9 cellular contexts compared by ENCODE assay signal in the genomic region with DNA sequence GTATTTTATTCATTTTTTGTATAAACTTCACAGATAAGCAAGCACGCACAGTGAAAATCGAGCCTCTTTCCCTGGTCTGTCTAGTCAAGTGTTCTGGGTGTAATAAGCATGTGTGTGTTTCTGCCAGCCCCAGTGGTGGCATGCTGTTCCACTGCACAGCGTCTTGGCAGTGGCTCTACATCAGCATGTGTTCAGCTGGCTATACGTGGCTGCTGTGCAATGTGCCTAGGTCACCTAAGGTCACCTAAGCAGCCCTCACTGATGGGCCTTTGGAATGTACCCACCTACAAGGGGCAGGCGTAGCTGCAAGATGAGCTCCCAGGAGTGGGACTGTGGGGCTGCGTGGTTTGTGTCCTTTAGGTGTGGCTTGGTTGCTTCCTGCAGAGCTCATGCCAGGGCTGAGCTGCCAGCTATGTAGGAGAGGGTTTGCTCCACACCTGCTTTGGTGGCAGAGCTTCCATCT. TPM values are rescaled to one million over a fixed set of nuclear protein-coding genes. Genes with fewer than 3 reads are reported as not detected.
DNase-seq lines count a peak whose midpoint lies in the region; ATAC-seq and TF ChIP-seq lines count a peak whose summit lies in the region.
"Had no signal": no experiment of that assay in that cellular context is flagged by ENCODE, and none has a peak within 500 bp of the region (broad histone marks: within the 10 kb centered on the region; RNA-seq: fewer than 3 reads in every experiment).

No MANE protein-coding gene starts in this region.

- no peak for TF ChIP-seq POLR2A in prostate gland (IDR thresholded peaks at IDR 0.05)

- H3K4me2 ChIP-seq in PC-3 (ENCODE audit: low read length): peak overlapping the region; percentile 91

- POLR2A ChIA-PET in PC-3 (lab: Charles Lee; ENCODE audit: unreplicated experiment): interaction anchor here (0.6 kb wide), 2 partner anchors 19 to 25 kb away, joined by 3 to 6 read pairs; no protein-coding TSS in a partner anchor

- no peaks in the 10 kb centered on the region for H3F3A ChIP-seq in PC-3 (ENCODE audit: low read length, unreplicated experiment)

- no peak overlapping the region for H2AFZ ChIP-seq in PC-3 (ENCODE audit: low read length)

- WGBS in heart right ventricle, 2 donors: 38 to 56% methylated on average over 6 of the region's 6 CpGs
- 22% methylated on average over 6 of the region's 6 CpGs for WGBS in prostate gland

- H3K9me3 ChIP-seq in PC-3 (ENCODE audit: low read length): no peaks in the 10 kb centered on the region
- no peaks in the 10 kb centered on the region for H3K9me3 ChIP-seq in heart right ventricle
- no peaks in the 10 kb centered on the region for H3K9me3 ChIP-seq in prostate gland

- peak; percentile 6; the same call in 1 of the 2 replicates for ATAC-seq in PC-3
- ATAC-seq in heart right ventricle: peak; percentile 16 to 82 (median 57)

- peaks cover 99% of the 10 kb centered on the region for H3K79me2 ChIP-seq in PC-3 (ENCODE audit: low read length)

- TF ChIP-seq CTCF in PC-3 (conservative IDR thresholded peaks at IDR 0.05; ENCODE audit: low read depth, low read length): no peak
- TF ChIP-seq CTCF in heart right ventricle (IDR thresholded peaks at IDR 0.05): no peak
- peak in 1 of 4 experiments; percentile 6 for TF ChIP-seq CTCF in prostate gland (IDR thresholded peaks at IDR 0.05)

- no peak overlapping the region for H3K27ac ChIP-seq in PC-3 (ENCODE audit: low read length)
- H3K27ac ChIP-seq in heart right ventricle: peak overlapping the region in 9 of 10 donors; percentile 27 to 93 (median 61)
- peak overlapping the region; percentile 49 to 58 for H3K27ac ChIP-seq in prostate gland

- no peaks in the 10 kb centered on the region for H3K27me3 ChIP-seq in PC-3 (ENCODE audit: low read length)
- H3K27me3 ChIP-seq in heart right ventricle: no peaks in the 10 kb centered on the region
- no peaks in the 10 kb centered on the region for H3K27me3 ChIP-seq in prostate gland (replicated peaks; ENCODE audit: insufficient read depth)

- H3K36me3 ChIP-seq in PC-3 (ENCODE audit: low read depth, low read length): peaks cover 8% of the 10 kb centered on the region; the same call in 1 of the 2 replicates
- H3K36me3 ChIP-seq in heart right ventricle: peaks cover 0 to 41% (median 0%) of the 10 kb centered on the region in 9 donors
- no peaks in the 10 kb centered on the region for H3K36me3 ChIP-seq in prostate gland

- H3K9me2 ChIP-seq in PC-3 (replicated peaks; ENCODE audit: low read length): no peaks in the 10 kb centered on the region

- no peak overlapping the region for H3K4me3 ChIP-seq in PC-3 (ENCODE audit: low read length)
- no peak overlapping the region for H3K4me3 ChIP-seq in heart right ventricle
- no peak overlapping the region for H3K4me3 ChIP-seq in prostate gland

- H3K4me1 ChIP-seq in PC-3 (ENCODE audit: insufficient read depth, low read length): peaks cover 41% of the 10 kb centered on the region
- peaks cover 47 to 98% (median 91%) of the 10 kb centered on the region in 9 donors for H3K4me1 ChIP-seq in heart right ventricle
- H3K4me1 ChIP-seq in prostate gland (replicated peaks): peaks cover 29% of the 10 kb centered on the region

- no peak overlapping the region for H3K9ac ChIP-seq in PC-3 (ENCODE audit: low read length)

- DNase-seq in COLO668 (lab: John Stamatoyannopoulos, UW; ENCODE audit: unreplicated experiment): peak; percentile 7
- no peak for DNase-seq in PC-3
- DNase-seq in heart right ventricle: peak in 1 of 2 donors; percentile 41
- peak; percentile 39 for DNase-seq in prostate gland (ENCODE audit: low spot score)
- DNase-seq in T1000 (lab: John Stamatoyannopoulos, UW): no peak
- no peak for DNase-seq in T-helper 9 cell
- DNase-seq in iPS-NIHi11 (ENCODE audit: low spot score): no peak
- DNase-seq in GDM1 (lab: John Stamatoyannopoulos, UW): no peak
- DNase-seq: activated CD8-positive, alpha-beta memory T cell treated with anti-CD3 and anti-CD28 coated beads, Interleukin-2, amount 50 U/mL, for 4 hours had no signal

- intact Hi-C loops in PC-3 (cut with micrococcal nuclease): loop anchor here (5.0 kb wide), 1 partner anchor 377 kb away; no protein-coding TSS in a partner anchor
- intact Hi-C loops in heart right ventricle (cut with DNase I): loop anchor here in 1 of 10 donors (10.0 kb wide), 1 partner anchor 55 kb away; no protein-coding TSS in a partner anchor
- intact Hi-C loops in prostate gland (cut with DNase I): loop anchor here (10.0 kb wide), 1 partner anchor 375 kb away; the partner anchor contains the start of gene TMEM158

- peaks cover 55% of the 10 kb centered on the region for H4K20me1 ChIP-seq in PC-3 (ENCODE audit: low read length)

- CTCF ChIA-PET in PC-3 (lab: Charles Lee): no interaction called here

- BruUV-seq in PC-3 (replicated peaks; lab: Mats Ljungman, UMichigan): no TSS peak

RNA-seq across cellular contexts. Expression of gene LIMD1, which starts 4.9 kb away (rescaled TPM):
- total RNA-seq in PC-3 (2014; rRNA removed) (37.1 and 42.7 TPM in 2 replicates), heart right ventricle (10 to 100 TPM; 24.1 to 47.6 (median 35.5) TPM), prostate gland (10 to 100 TPM; 34.2 to 40.2 TPM)
- polyA plus RNA-seq in heart right ventricle: 10 to 100 TPM in 1 of 2 donors, 1 to 10 TPM in 1; 6.1 to 21.7 TPM

Comparison
In these comparisons a context has a peak if more than half of its experiments do, and no peak if none do; other contexts are left out.
1. DNase-seq: peak in COLO668 (single experiment) and prostate gland (single experiment); none in PC-3 (single experiment), T1000 (single experiment), T-helper 9 cell (single experiment), iPS-NIHi11 (single experiment) and GDM1 (single experiment).